In the genomic region with DNA sequence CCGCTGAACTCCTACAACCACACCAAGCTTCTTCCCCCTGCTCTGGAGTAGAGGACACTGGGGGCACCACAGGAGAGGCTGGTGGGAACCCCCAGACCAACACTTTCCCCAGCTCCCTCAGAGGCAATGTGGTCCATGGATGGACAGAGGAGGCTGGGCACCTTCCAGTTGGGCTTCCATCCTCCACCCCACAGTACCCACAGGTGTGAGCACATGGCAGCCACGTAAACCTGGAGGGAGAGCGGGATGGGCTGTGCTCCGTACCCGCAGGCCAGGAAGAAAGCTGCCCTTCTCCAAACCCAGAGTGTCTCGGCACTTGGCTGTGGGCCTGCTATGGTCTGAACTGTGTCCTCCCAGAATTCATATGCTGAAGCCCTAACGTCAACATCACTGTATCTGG, we compare ENCODE assay signal across 12 cellular contexts. TPM values are rescaled to one million over a fixed set of nuclear protein-coding genes. Genes with fewer than 3 reads are reported as not detected.
DNase-seq lines count a peak whose midpoint lies in the region; ATAC-seq and TF ChIP-seq lines count a peak whose summit lies in the region.
"Had no signal": no experiment of that assay in that cellular context is flagged by ENCODE, and none has a peak within 500 bp of the region (broad histone marks: within the 10 kb centered on the region; RNA-seq: fewer than 3 reads in every experiment).

No MANE protein-coding gene starts in this region.

- no peak overlapping the region for H3K4me3 ChIP-seq in breast epithelium

- peaks cover 17% of the 10 kb centered on the region for H3K36me3 Mint-ChIP-seq in MCF 10A (ENCODE audit: insufficient read depth, unreplicated experiment)
- H3K36me3 Mint-ChIP-seq in T-cell = peaks cover 23% of the 10 kb centered on the region
- peaks cover 22% of the 10 kb centered on the region for H3K36me3 Mint-ChIP-seq in endothelial cell (ENCODE audit: low read depth, unreplicated experiment)
- H3K36me3 Mint-ChIP-seq in type B pancreatic cell = peaks cover 9% of the 10 kb centered on the region

- H3K4me3 Mint-ChIP-seq in MCF 10A (ENCODE audit: unreplicated experiment) = peak overlapping the region; percentile 94
- peak overlapping the region; percentile 89 to 95 (median 92) for H3K4me3 Mint-ChIP-seq in T-cell
- peak overlapping the region; percentile 95 for H3K4me3 Mint-ChIP-seq in endothelial cell (ENCODE audit: unreplicated experiment)
- H3K4me3 Mint-ChIP-seq in type B pancreatic cell = peak overlapping the region; percentile 94

- POLR2A ChIA-PET in MCF 10A (lab: Yijun Ruan, JAX) = no interaction called here
- POLR2A ChIA-PET in T-cell (lab: Charles Lee) = interaction anchor here in 1 of 2 donors (1.1 kb wide), 1 partner anchor 11 kb away, joined by 3 read pairs; no protein-coding TSS in a partner anchor

- TF ChIP-seq CTCF in MCF 10A (IDR thresholded peaks at IDR 0.05; ENCODE audit: unreplicated experiment) = no peak
- no peak for TF ChIP-seq CTCF in breast epithelium (IDR thresholded peaks at IDR 0.05)
- no peak for TF ChIP-seq CTCF in endothelial cell (IDR thresholded peaks at IDR 0.05; ENCODE audit: unreplicated experiment)
- TF ChIP-seq CTCF in type B pancreatic cell (conservative IDR thresholded peaks at IDR 0.05) = no peak

- no peak for TF ChIP-seq POLR2A in breast epithelium (IDR thresholded peaks at IDR 0.05)

- H3K27me3 Mint-ChIP-seq in MCF 10A (ENCODE audit: insufficient read depth, unreplicated experiment) (no peaks in the 10 kb centered on the region), T-cell (no peaks in the 10 kb centered on the region), endothelial cell (ENCODE audit: unreplicated experiment) (peaks cover 8% of the 10 kb centered on the region), type B pancreatic cell (no peaks in the 10 kb centered on the region)

- H3K27ac ChIP-seq in breast epithelium = no peak overlapping the region

- DNase-seq in MCF 10A (ENCODE audit: unreplicated experiment) = no peak
- DNase-seq in breast epithelium (ENCODE audit: low spot score in 2 of 2) = no peak
- no peak for DNase-seq in T-cell
- DNase-seq in endothelial cell (ENCODE audit: low spot score) = no peak
- DNase-seq in type B pancreatic cell (ENCODE audit: extremely low spot score, unreplicated experiment) = no peak
- DNase-seq in amygdala (lab: John Stamatoyannopoulos, UW) = no peak
- DNase-seq in C1 segment of cervical spinal cord (lab: John Stamatoyannopoulos, UW) = no peak
- no peak for DNase-seq in glomerular visceral epithelial cell (ENCODE audit: extremely low spot score)
- DNase-seq: dorsolateral prefrontal cortex, NCI-H1092 treated with DMSO at 0.1 percent for 48 hours, SW 1271 had no signal

- BruUV-seq in MCF 10A (replicated peaks; lab: Mats Ljungman, UMichigan) = no TSS peak

- ATAC-seq in T-cell (replicated peaks in 1 of 4) = no peak

- H3K4me1 ChIP-seq in breast epithelium = peaks cover 0 to 6% of the 10 kb centered on the region in 2 donors

- H3K4me1 Mint-ChIP-seq in MCF 10A (ENCODE audit: insufficient read depth, unreplicated experiment) (peaks cover 10% of the 10 kb centered on the region), T-cell (peaks cover 29 to 49% (median 49%) of the 10 kb centered on the region in 3 donors), endothelial cell (ENCODE audit: unreplicated experiment) (peaks cover 15% of the 10 kb centered on the region), type B pancreatic cell (ENCODE audit: unreplicated experiment) (peaks cover 12% of the 10 kb centered on the region)

- no peaks in the 10 kb centered on the region for H3K9me3 Mint-ChIP-seq in MCF 10A (ENCODE audit: unreplicated experiment)
- H3K9me3 Mint-ChIP-seq in T-cell = no peaks in the 10 kb centered on the region
- no peaks in the 10 kb centered on the region for H3K9me3 Mint-ChIP-seq in endothelial cell (ENCODE audit: unreplicated experiment)
- no peaks in the 10 kb centered on the region for H3K9me3 Mint-ChIP-seq in type B pancreatic cell

- H3K27ac Mint-ChIP-seq in MCF 10A (ENCODE audit: low read depth, unreplicated experiment) (no peak overlapping the region), T-cell (peak overlapping the region; percentile 94 to 96), endothelial cell (ENCODE audit: unreplicated experiment) (no peak overlapping the region), type B pancreatic cell (no peak overlapping the region)

- H3K36me3 ChIP-seq in breast epithelium = no peaks in the 10 kb centered on the region
- H3K36me3 ChIP-seq: prostate gland had no signal

- no peaks in the 10 kb centered on the region for H3K27me3 ChIP-seq in breast epithelium
- H3K27me3 ChIP-seq: dorsolateral prefrontal cortex had no signal

- intact Hi-C loops in MCF 10A (cut with micrococcal nuclease) (no loop called here), breast epithelium (cut with DNase I; ENCODE audit: low total_unique reads) (no loop called here)

- CTCF ChIA-PET in MCF 10A (lab: Yijun Ruan, JAX) (interaction anchor here (1.1 kb wide), 1 partner anchor 211 kb away, joined by 3 read pairs; no protein-coding TSS in a partner anchor), T-cell (lab: Charles Lee) (interaction anchor here (0.6 to 0.7 kb wide), 2 partner anchors 8 to 17 kb away, joined by 4 read pairs; no protein-coding TSS in a partner anchor)

- H3K9me3 ChIP-seq in breast epithelium = no peaks in the 10 kb centered on the region
- H3K9me3 ChIP-seq: prostate gland had no signal

RNA-seq across cellular contexts. Expression of a gene that starts 1.7 kb away (rescaled TPM):
- total RNA-seq in MCF 10A (2022) (42.0 and 42.4 TPM in 2 replicates), breast epithelium (10 to 100 TPM; 28.3 to 38.1 (median 32.1) TPM), T-cell (100 to 1,000 TPM; 133 to 197 (median 155) TPM), endothelial cell (ENCODE audit: unreplicated experiment) (76.0 TPM), type B pancreatic cell (ENCODE audit: low replicate concordance) (40.5 and 45.4 TPM in 2 replicates)

RNA-seq across cellular contexts. Expression of a gene that starts 1.8 kb away (rescaled TPM):
- total RNA-seq in MCF 10A (2022) (11.7 and 13.6 TPM in 2 replicates), breast epithelium (10 to 100 TPM; 12.0 to 20.6 (median 19.0) TPM), T-cell (100 to 1,000 TPM in 3 of 5 donors, 10 to 100 TPM in 2; 45.9 to 123 (median 112) TPM), endothelial cell (ENCODE audit: unreplicated experiment) (50.1 TPM), type B pancreatic cell (ENCODE audit: low replicate concordance) (23.6 and 26.4 TPM in 2 replicates)

RNA-seq across cellular contexts. Expression of a gene that starts 42.3 kb away (rescaled TPM):
- total RNA-seq in MCF 10A (2022) = 50.5 and 67.5 TPM in 2 replicates
- total RNA-seq in breast epithelium = 100 to 1,000 TPM in 2 of 3 donors, 10 to 100 TPM in 1; 96.0 to 111 (median 101) TPM
- total RNA-seq in T-cell = 100 to 1,000 TPM; 433 to 628 (median 590) TPM
- total RNA-seq in endothelial cell (ENCODE audit: unreplicated experiment) = 110 TPM
- total RNA-seq in type B pancreatic cell (ENCODE audit: low replicate concordance) = 47.3 and 57.0 TPM in 2 replicates

RNA-seq across cellular contexts. Expression of a gene that starts 48.6 kb away (rescaled TPM):
- total RNA-seq in MCF 10A (2022) (0.20 TPM in 1 of 2 replicates, not detected in the other), breast epithelium (10 to 100 TPM in 1 of 3 donors, 1 to 10 TPM in 1, under 1 TPM in 1; 0.32 to 13.8 (median 9.4) TPM), T-cell (under 1 TPM in 2 of 5 donors, not detected in 3; 0.06 to 0.10 TPM), endothelial cell (ENCODE audit: unreplicated experiment) (0.64 TPM), type B pancreatic cell (ENCODE audit: low replicate concordance) (1.9 and 6.7 TPM in 2 replicates)

Comparison
In these comparisons a context has a peak if more than half of its experiments do, and no peak if none do; other contexts are left out.
1. H3K27ac Mint-ChIP-seq: peak in T-cell (2 of 2); none in MCF 10A (single experiment), endothelial cell (single experiment) and type B pancreatic cell (single experiment).
2. Peak in every context shown above with its lines, with median percentiles within 50 percentile points of each other: H3K4me3 Mint-ChIP-seq.